10 cellular contexts compared by ENCODE assay signal in genomic region chr6:132919028-132919427, GRCh38.
DNase-seq lines count a peak whose midpoint lies in the region; ATAC-seq, FAIRE-seq and TF ChIP-seq lines count a peak whose summit lies in the region.
"Had no signal": no experiment of that assay in that cellular context is flagged by ENCODE, and none has a peak within 500 bp of the region (broad histone marks: within the 10 kb centered on the region; RNA-seq: fewer than 3 reads in every experiment).

No MANE protein-coding gene starts in this region.

- no peak overlapping the region for H3K27ac ChIP-seq in keratinocyte (ENCODE audit: control insufficient read depth, insufficient read depth, low read length)
- no peak overlapping the region for H3K27ac ChIP-seq in CD8-positive, alpha-beta memory T cell (ENCODE audit: low read depth, low read length)

- no peaks in the 10 kb centered on the region for H3K9me3 Mint-ChIP-seq in CD8-positive, alpha-beta memory T cell
- H3K9me3 Mint-ChIP-seq: activated naive CD4-positive, alpha-beta T cell treated with anti-CD3 and anti-CD28 coated beads, Interleukin-2, amount 10 ng/mL, durations not matched to agents 7 days and 5 days; CD4-positive, alpha-beta memory T cell had no signal

- no peaks in the 10 kb centered on the region for H3K36me3 ChIP-seq in keratinocyte (ENCODE audit: control insufficient read depth in 2 of 2, extremely low read depth in 1 of 2, insufficient read depth in 2 of 2, low read length in 2 of 2)
- no peaks in the 10 kb centered on the region for H3K36me3 ChIP-seq in skeletal muscle satellite cell (ENCODE audit: insufficient read depth, low read length)
- no peaks in the 10 kb centered on the region for H3K36me3 ChIP-seq in CD8-positive, alpha-beta memory T cell (ENCODE audit: insufficient read depth, low read length)

- in situ Hi-C loops in G401 (cut with HindIII; ENCODE audit: low sequenced_read_pairs): no loop called here

- CTCF ChIA-PET in CD8-positive, alpha-beta memory T cell (lab: Charles Lee): no interaction called here

- no peak overlapping the region for H3K4me3 Mint-ChIP-seq in CD8-positive, alpha-beta memory T cell
- H3K4me3 Mint-ChIP-seq: activated naive CD4-positive, alpha-beta T cell treated with anti-CD3 and anti-CD28 coated beads, Interleukin-2, amount 10 ng/mL, durations not matched to agents 7 days and 5 days; CD4-positive, alpha-beta memory T cell had no signal

- no peaks in the 10 kb centered on the region for H3K9me1 ChIP-seq in keratinocyte (ENCODE audit: control insufficient read depth, extremely low read depth, insufficient read depth, low read length)

- H3K9me3 ChIP-seq in keratinocyte (ENCODE audit: control insufficient read depth, low read depth, low read length) (no peaks in the 10 kb centered on the region), skeletal muscle satellite cell (replicated peaks; ENCODE audit: low read length) (no peaks in the 10 kb centered on the region)
- no peaks in the 10 kb centered on the region for H3K9me3 ChIP-seq in CD8-positive, alpha-beta memory T cell (ENCODE audit: low read length)

- H3K4me1 ChIP-seq in keratinocyte (ENCODE audit: control insufficient read depth, extremely low read depth, insufficient read depth, low read length): no peaks in the 10 kb centered on the region
- peaks cover 17% of the 10 kb centered on the region for H3K4me1 ChIP-seq in skeletal muscle satellite cell (ENCODE audit: control insufficient read depth, insufficient read depth, low read length)
- H3K4me1 ChIP-seq in CD8-positive, alpha-beta memory T cell (ENCODE audit: insufficient read depth, low read length): no peaks in the 10 kb centered on the region

- peaks cover 4 to 33% of the 10 kb centered on the region in 2 donors for H3K27me3 Mint-ChIP-seq in CD8-positive, alpha-beta memory T cell

- H3K4me1 Mint-ChIP-seq in CD8-positive, alpha-beta memory T cell: no peaks in the 10 kb centered on the region
- H3K4me1 Mint-ChIP-seq: activated naive CD4-positive, alpha-beta T cell treated with anti-CD3 and anti-CD28 coated beads, Interleukin-2, amount 10 ng/mL, durations not matched to agents 7 days and 5 days; CD4-positive, alpha-beta memory T cell had no signal

- dilution Hi-C loops in keratinocyte (cut with MboI; ENCODE audit: extremely low pct_ligation_motif_present, low sequenced_read_pairs): no loop called here

- H3K27me3 ChIP-seq in keratinocyte (ENCODE audit: control insufficient read depth, extremely low read depth, insufficient read depth, low read length) (no peaks in the 10 kb centered on the region), skeletal muscle satellite cell (ENCODE audit: control insufficient read depth, insufficient read depth, low read length) (no peaks in the 10 kb centered on the region)
- H3K27me3 ChIP-seq in CD8-positive, alpha-beta memory T cell (ENCODE audit: insufficient read depth, low read length, poor library complexity, severe bottlenecking): no peaks in the 10 kb centered on the region

- H3K9ac ChIP-seq in keratinocyte (ENCODE audit: control insufficient read depth, extremely low read depth, insufficient read depth, low read length) (no peak overlapping the region), skeletal muscle satellite cell (ENCODE audit: low read depth, low read length) (peak overlapping the region; percentile 58)

- no peak overlapping the region for H3K27ac Mint-ChIP-seq in CD8-positive, alpha-beta memory T cell
- H3K27ac Mint-ChIP-seq: activated naive CD4-positive, alpha-beta T cell treated with anti-CD3 and anti-CD28 coated beads, Interleukin-2, amount 10 ng/mL, durations not matched to agents 7 days and 5 days; CD4-positive, alpha-beta memory T cell had no signal

- no peaks in the 10 kb centered on the region for H3K79me2 ChIP-seq in keratinocyte (ENCODE audit: control insufficient read depth, insufficient read depth, low read length)

- no peaks in the 10 kb centered on the region for H4K20me1 ChIP-seq in keratinocyte (ENCODE audit: control insufficient read depth, extremely low read depth, insufficient read depth, low read length)

- no peaks in the 10 kb centered on the region for H3K36me3 Mint-ChIP-seq in CD8-positive, alpha-beta memory T cell
- H3K36me3 Mint-ChIP-seq: activated naive CD4-positive, alpha-beta T cell treated with anti-CD3 and anti-CD28 coated beads, Interleukin-2, amount 10 ng/mL, durations not matched to agents 7 days and 5 days; CD4-positive, alpha-beta memory T cell had no signal

- H3K4me2 ChIP-seq in keratinocyte (ENCODE audit: control insufficient read depth, extremely low read depth, insufficient read depth, low read depth, low read length): no peak overlapping the region
- H3K4me2 ChIP-seq in skeletal muscle satellite cell (ENCODE audit: low read length): peak overlapping the region; percentile 76

- POLR2A ChIA-PET in CD8-positive, alpha-beta memory T cell (lab: Charles Lee): no interaction called here

- H3K4me3 ChIP-seq in choroid plexus epithelial cell (ENCODE audit: low read depth, low read length) (peak overlapping the region; percentile 15), keratinocyte (ENCODE audit: control insufficient read depth in 2 of 3, extremely low read depth in 1 of 3, insufficient read depth in 2 of 3, low read depth in 1 of 3, low read length in 3 of 3) (no peak overlapping the region), skeletal muscle satellite cell (ENCODE audit: low read length) (peak overlapping the region; percentile 42)
- no peak overlapping the region for H3K4me3 ChIP-seq in CD8-positive, alpha-beta memory T cell (ENCODE audit: low read length)

- ATAC-seq in HG03135 (IDR thresholded peaks at IDR 0.05; ENCODE audit: unreplicated experiment): no peak

- no peak overlapping the region for H2AFZ ChIP-seq in keratinocyte (ENCODE audit: control insufficient read depth, low read length)

- TF ChIP-seq CTCF in choroid plexus epithelial cell (conservative IDR thresholded peaks at IDR 0.05; ENCODE audit: low read depth, low read length) (no peak), keratinocyte (optimal IDR thresholded peaks at IDR 0.05 in 1 of 3, IDR thresholded peaks at IDR 0.05 in 1 of 3, conservative IDR thresholded peaks at IDR 0.05 in 1 of 3; ENCODE audit: extremely low read depth in 1 of 3, insufficient read depth in 2 of 3, low read length in 3 of 3) (no peak)

- FAIRE-seq in keratinocyte (lab: Jason Lieb, UNC): peak; percentile 29

- peak; percentile 34 for DNase-seq in OCI-M1 (lab: John Stamatoyannopoulos, UW)
- peak; percentile 79 for DNase-seq in choroid plexus epithelial cell (ENCODE audit: low read depth)
- no peak for DNase-seq in keratinocyte (ENCODE audit: low read depth, low spot score)
- no peak for DNase-seq in CD8-positive, alpha-beta memory T cell
- DNase-seq in G401 (ENCODE audit: low spot score): no peak
- DNase-seq: activated naive CD4-positive, alpha-beta T cell treated with anti-CD3 and anti-CD28 coated beads, Interleukin-2, amount 10 ng/mL, durations not matched to agents 7 days and 5 days; CD4-positive, alpha-beta memory T cell; KG1 had no signal

Comparison
In these comparisons a context has a peak if more than half of its experiments do, and no peak if none do; other contexts are left out.
1. DNase-seq: peak in OCI-M1 (single experiment) and choroid plexus epithelial cell (single experiment); none in keratinocyte (single experiment), CD8-positive, alpha-beta memory T cell (0 of 5) and G401 (single experiment).
2. H3K4me3 ChIP-seq: peak in choroid plexus epithelial cell (single experiment) and skeletal muscle satellite cell (single experiment); none in keratinocyte (0 of 3) and CD8-positive, alpha-beta memory T cell (single experiment).